ENCODE assay signal across 30 cellular contexts in the genomic region with DNA sequence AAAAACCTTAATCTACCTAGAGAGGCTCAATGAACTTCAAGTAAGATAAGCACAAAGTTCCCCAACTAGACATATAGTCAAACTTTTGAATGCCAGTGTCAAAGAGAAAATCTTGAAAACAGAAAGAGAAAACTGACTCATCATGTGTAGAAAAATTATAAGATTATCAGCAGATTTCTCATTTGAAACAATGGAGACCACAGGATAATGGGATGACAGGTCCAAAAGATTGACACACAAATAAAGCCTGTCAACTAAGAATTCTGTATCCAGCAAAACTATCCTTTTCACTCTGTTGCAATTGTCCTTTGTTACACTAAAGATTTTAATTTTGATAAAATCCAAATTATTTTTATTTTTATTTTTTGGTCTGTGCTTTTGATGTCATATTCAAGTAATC.
"Had no signal": no experiment of that assay in that cellular context is flagged by ENCODE, and none has a peak within 500 bp of the region (broad histone marks: within the 10 kb centered on the region; RNA-seq: fewer than 3 reads in every experiment).

No MANE protein-coding gene starts in this region.

- H3K27me3 Mint-ChIP-seq: activated naive CD8-positive, alpha-beta T cell treated with anti-CD3 and anti-CD28 coated beads for 36 hours; naive thymus-derived CD4-positive, alpha-beta T cell; stimulated activated naive CD8-positive, alpha-beta T cell treated with anti-CD3 and anti-CD28 coated beads, Interleukin-15, Interleukin-2, amounts not matched to agents 100 ng/mL and 50 ng/mL, for 24 hours had no signal

- H3K9me3 Mint-ChIP-seq: effector memory CD8-positive, alpha-beta T cell had no signal

- H3K36me3 Mint-ChIP-seq: stimulated activated effector memory CD8-positive, alpha-beta T cell treated with anti-CD3 and anti-CD28 coated beads, Interleukin-12 subunit alpha, Interleukin-12 subunit beta, amount 100 ng/mL, for 72 hours; type B pancreatic cell had no signal

- H3K36me3 ChIP-seq: brain microvascular endothelial cell, heart left ventricle, ovary, thoracic aorta, uterus had no signal

- H3K27ac ChIP-seq: brain microvascular endothelial cell, heart left ventricle, ovary, skin epidermis, thoracic aorta, uterus had no signal

- H3K4me3 ChIP-seq: heart left ventricle, ovary, skin epidermis, thoracic aorta, uterus had no signal

- H3K27ac Mint-ChIP-seq: activated naive CD8-positive, alpha-beta T cell treated with anti-CD3 and anti-CD28 coated beads for 36 hours; activated T-cell treated with anti-CD3 and anti-CD28 coated beads, Interleukin-2, amount 50 U/mL, for 72 hours; effector memory CD8-positive, alpha-beta T cell; immature natural killer cell; naive thymus-derived CD4-positive, alpha-beta T cell; progenitor cell of endocrine pancreas; stimulated activated effector memory CD8-positive, alpha-beta T cell treated with anti-CD3 and anti-CD28 coated beads, Interleukin-12 subunit alpha, Interleukin-12 subunit beta, amount 100 ng/mL, for 72 hours; stimulated activated naive CD8-positive, alpha-beta T cell treated with anti-CD3 and anti-CD28 coated beads, Interleukin-15, Interleukin-2, amounts not matched to agents 100 ng/mL and 50 ng/mL, for 24 hours; type B pancreatic cell had no signal

- H3K27me3 ChIP-seq: brain microvascular endothelial cell, heart left ventricle, ovary, uterus had no signal

- H3K4me3 Mint-ChIP-seq: activated naive CD8-positive, alpha-beta T cell treated with anti-CD3 and anti-CD28 coated beads for 36 hours; activated T-cell treated with anti-CD3 and anti-CD28 coated beads, Interleukin-2, amount 50 U/mL, for 72 hours; effector memory CD8-positive, alpha-beta T cell; immature natural killer cell; naive thymus-derived CD4-positive, alpha-beta T cell; stimulated activated effector memory CD8-positive, alpha-beta T cell treated with anti-CD3 and anti-CD28 coated beads, Interleukin-12 subunit alpha, Interleukin-12 subunit beta, amount 100 ng/mL, for 72 hours; stimulated activated naive CD8-positive, alpha-beta T cell treated with anti-CD3 and anti-CD28 coated beads, Interleukin-15, Interleukin-2, amounts not matched to agents 100 ng/mL and 50 ng/mL, for 24 hours; type B pancreatic cell had no signal

- H3K9me3 ChIP-seq: ovary had no signal

- DNase-seq: activated CD4-positive, alpha-beta T cell treated with anti-CD3 and anti-CD28 coated beads for 4 hours; activated CD4-positive, alpha-beta T cell treated with anti-CD3 and anti-CD28 coated beads, Interleukin-2, amount 50 U/mL, for 4 hours; activated naive CD4-positive, alpha-beta T cell; activated naive CD8-positive, alpha-beta T cell treated with anti-CD3 and anti-CD28 coated beads for 36 hours; activated T-cell treated with anti-CD3 and anti-CD28 coated beads for 4 hours; activated T-cell treated with anti-CD3 and anti-CD28 coated beads, Interleukin-2, amount 50 U/mL, for 72 hours; amniotic stem cell; brain microvascular endothelial cell; cortex of kidney; effector memory CD8-positive, alpha-beta T cell; foreskin fibroblast; heart left ventricle; hypothalamus; immature natural killer cell; kidney; left colon; midbrain; naive thymus-derived CD4-positive, alpha-beta T cell; ovary; stimulated activated CD4-positive, alpha-beta T cell treated with anti-CD3 and anti-CD28 coated beads, Interleukin-12 subunit alpha, Interleukin-12 subunit beta, amount 100 ng/mL, for 4 hours; stimulated activated CD4-positive, alpha-beta T cell treated with anti-CD3 and anti-CD28 coated beads, Interleukin-4, amount 100 ng/mL, for 24 hours; uterus had no signal

- ATAC-seq: activated T-cell treated with anti-CD3 and anti-CD28 coated beads, Interleukin-2, amount 50 U/mL, for 72 hours; effector memory CD8-positive, alpha-beta T cell; esophagus mucosa; heart left ventricle; left colon; naive thymus-derived CD4-positive, alpha-beta T cell; sciatic nerve; stimulated activated effector memory CD8-positive, alpha-beta T cell treated with anti-CD3 and anti-CD28 coated beads, Interleukin-12 subunit alpha, Interleukin-12 subunit beta, amount 100 ng/mL, for 72 hours had no signal

- H3K4me1 Mint-ChIP-seq: immature natural killer cell had no signal
